ENCODE assay signal across 8 cellular contexts in the genomic region with DNA sequence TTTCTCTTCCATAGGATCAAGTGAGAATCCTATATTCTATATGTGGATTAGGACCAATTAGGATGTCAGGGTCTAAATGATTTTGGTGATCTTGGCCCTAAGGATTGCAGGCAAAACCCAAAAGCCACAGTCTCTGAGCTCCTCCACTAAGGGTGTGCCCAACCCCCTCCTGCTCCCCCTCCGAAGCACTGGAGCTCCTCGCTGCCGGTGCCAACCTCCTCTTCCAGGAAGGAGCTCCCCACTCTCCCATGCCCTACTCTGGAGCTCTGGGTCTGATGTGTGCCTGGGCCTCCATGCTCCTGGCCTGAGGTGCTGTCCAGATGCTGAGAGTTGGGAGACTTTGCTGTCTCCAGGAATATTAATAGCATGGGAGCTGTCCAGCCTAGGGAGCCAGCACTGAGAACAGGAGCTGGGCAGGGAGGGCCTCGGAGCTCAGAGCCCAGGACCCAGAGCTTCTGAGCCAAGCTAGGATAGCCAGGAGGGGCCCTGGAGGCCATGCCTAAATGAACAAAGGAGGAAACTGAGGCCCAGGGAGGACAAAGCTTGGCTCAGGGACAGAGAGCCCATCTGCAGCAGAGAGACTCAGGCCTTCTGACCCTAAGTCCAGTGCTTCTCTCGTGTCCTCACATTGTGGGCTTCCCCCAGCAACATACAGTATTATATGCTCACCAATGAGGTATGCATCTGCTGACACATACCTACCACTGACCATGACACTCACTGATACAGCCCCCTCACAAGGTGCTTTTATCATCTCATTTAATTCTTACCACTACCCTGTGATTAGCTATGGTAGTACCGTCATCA. TPM values are rescaled to one million over a fixed set of nuclear protein-coding genes. Genes with fewer than 3 reads are reported as not detected.
DNase-seq lines count a peak whose midpoint lies in the region; ATAC-seq, FAIRE-seq and TF ChIP-seq lines count a peak whose summit lies in the region.

No MANE protein-coding gene starts in this region.

- H3K36me3 Mint-ChIP-seq in T-helper 17 cell (ENCODE audit: low read depth), result peaks cover 2% of the 10 kb centered on the region

- H3K27me3 ChIP-seq in endothelial cell of umbilical vein (ENCODE audit: control insufficient read depth in 2 of 2, insufficient read depth in 2 of 2, low read length in 2 of 2) (peaks cover 0 to 3% of the 10 kb centered on the region in 2 experiments), neuronal stem cell (ENCODE audit: control insufficient read depth in 3 of 3, insufficient read depth in 3 of 3, low read depth in 1 of 3, low read length in 3 of 3) (no peaks in the 10 kb centered on the region)

- no CpG with 5 or more reads among the region's 6 CpGs for WGBS in neuronal stem cell (ENCODE audit: extremely low coverage in 2 of 2, insufficient read length in 2 of 2, insufficient replicate concordance in 1 of 2), 2 donors

- no peak for ATAC-seq in T-helper 17 cell

- H3K36me3 ChIP-seq in endothelial cell of umbilical vein (ENCODE audit: control insufficient read depth in 2 of 2, extremely low read depth in 1 of 2, insufficient read depth in 2 of 2, low read length in 2 of 2) (no peaks in the 10 kb centered on the region), neuronal stem cell (replicated peaks in 1 of 2; ENCODE audit: control insufficient read depth in 2 of 2, insufficient read depth in 2 of 2, low read length in 2 of 2) (no peaks in the 10 kb centered on the region), OCI-LY7 (ENCODE audit: insufficient read depth, low read length) (no peaks in the 10 kb centered on the region)

- H3K23ac ChIP-seq in neuronal stem cell (ENCODE audit: low read depth, low read length, poor library complexity), result no peak overlapping the region

- no peak overlapping the region for H2BK15ac ChIP-seq in neuronal stem cell (ENCODE audit: low read length)

- H3K4me3 ChIP-seq in endothelial cell of umbilical vein (replicated peaks in 1 of 3; ENCODE audit: insufficient read depth in 1 of 3, low read depth in 1 of 3, low read length in 3 of 3) (no peak overlapping the region), neuronal stem cell (ENCODE audit: low read length in 2 of 2) (no peak overlapping the region), OCI-LY7 (ENCODE audit: low read depth, low read length, poor library complexity, severe bottlenecking) (no peak overlapping the region)

- no peak overlapping the region for H2AK5ac ChIP-seq in neuronal stem cell (ENCODE audit: low read depth, low read length)

- POLR2A ChIA-PET in endothelial cell of umbilical vein (lab: Charles Lee), result no interaction called here
- POLR2A ChIA-PET in OCI-LY7 (lab: Charles Lee), result interaction anchor here (0.6 to 1.2 kb wide), 3 partner anchors 11 to 60 kb away, joined by 3 to 6 read pairs (median 4); no protein-coding TSS in a partner anchor

- no peaks in the 10 kb centered on the region for H4K20me1 ChIP-seq in endothelial cell of umbilical vein (replicated peaks; ENCODE audit: control insufficient read depth, extremely low read depth, insufficient read depth, low read length)
- H4K20me1 ChIP-seq in OCI-LY7 (ENCODE audit: insufficient read depth, low read length), result no peaks in the 10 kb centered on the region

- no peaks in the 10 kb centered on the region for H3K9me1 ChIP-seq in endothelial cell of umbilical vein (replicated peaks; ENCODE audit: control insufficient read depth, extremely low read depth, insufficient read depth, low read length)

- H3K4ac ChIP-seq in neuronal stem cell (ENCODE audit: low read length), result no peak overlapping the region

- H2AFZ ChIP-seq in endothelial cell of umbilical vein (ENCODE audit: low read depth, low read length), result no peak overlapping the region
- no peak overlapping the region for H2AFZ ChIP-seq in neuronal stem cell (ENCODE audit: low read length)
- no peak overlapping the region for H2AFZ ChIP-seq in OCI-LY7 (ENCODE audit: low read length)

- intact Hi-C loops in endothelial cell of umbilical vein (cut with micrococcal nuclease), result loop anchor here (5.0 kb wide), 1 partner anchor 38 kb away; a partner anchor contains a TSS
- intact Hi-C loops in OCI-LY7 (cut with micrococcal nuclease; ENCODE audit: unreplicated experiment), result no loop called here

- H4K8ac ChIP-seq in neuronal stem cell (ENCODE audit: low read depth, low read length), result no peak overlapping the region

- no peak overlapping the region for H4K91ac ChIP-seq in neuronal stem cell (ENCODE audit: low read depth, low read length, poor library complexity)

- TF ChIP-seq CTCF in endothelial cell of umbilical vein (IDR thresholded peaks at IDR 0.05; ENCODE audit: extremely low read depth in 1 of 2, insufficient read depth in 1 of 2, low read depth in 1 of 2, low read length in 2 of 2) (no peak), OCI-LY7 (conservative IDR thresholded peaks at IDR 0.05; ENCODE audit: low read length) (no peak), GM13976 (IDR thresholded peaks at IDR 0.05; ENCODE audit: borderline replicate concordance, control extremely low read depth, extremely low read depth, insufficient read depth, missing control alignments) (no peak)

- in situ Hi-C loops in GM13976 (cut with MboI; ENCODE audit: low sequenced_read_pairs, unreplicated experiment), result no loop called here

- H3K18ac ChIP-seq in neuronal stem cell (ENCODE audit: low read length), result no peak overlapping the region

- no peaks in the 10 kb centered on the region for H3K9me3 ChIP-seq in endothelial cell of umbilical vein (replicated peaks; ENCODE audit: control insufficient read depth, insufficient read depth, low read length)
- no peaks in the 10 kb centered on the region for H3K9me3 ChIP-seq in neuronal stem cell (replicated peaks in 1 of 2; ENCODE audit: control insufficient read depth in 2 of 2, insufficient read depth in 1 of 2, low read depth in 1 of 2, low read length in 2 of 2)
- H3K9me3 ChIP-seq in T-helper 17 cell (ENCODE audit: control insufficient read depth, low read length, poor library complexity, severe bottlenecking), result no peaks in the 10 kb centered on the region
- H3K9me3 ChIP-seq in OCI-LY7 (ENCODE audit: low read length), result no peaks in the 10 kb centered on the region

- H2BK12ac ChIP-seq in neuronal stem cell (ENCODE audit: low read length), result no peak overlapping the region

- H3K79me1 ChIP-seq in neuronal stem cell (ENCODE audit: low read depth, low read length), result no peaks in the 10 kb centered on the region

- FAIRE-seq in endothelial cell of umbilical vein (lab: Jason Lieb, UNC) (peak; percentile 87), GM12891 (lab: Jason Lieb, UNC) (no peak)

- DNase-seq in EH (ENCODE audit: low read depth) (peak; percentile 91), OCI-M1 (lab: John Stamatoyannopoulos, UW) (peak; percentile 45), endothelial cell of umbilical vein (ENCODE audit: low read depth, low spot score) (peak; percentile 78), neuronal stem cell (ENCODE audit: low spot score) (peak; percentile 57), T-helper 17 cell (no peak), GM12891 (ENCODE audit: insufficient read length, low spot score) (no peak), OCI-LY7 (ENCODE audit: low spot score) (no peak), GM13976 (ENCODE audit: low spot score) (no peak)

- H3K9ac ChIP-seq in endothelial cell of umbilical vein (replicated peaks; ENCODE audit: extremely low read depth, insufficient read depth, low read length), result no peak overlapping the region
- no peak overlapping the region for H3K9ac ChIP-seq in neuronal stem cell (ENCODE audit: low read depth, low read length, poor library complexity)

- H2BK120ac ChIP-seq in neuronal stem cell (ENCODE audit: low read depth, low read length), result no peak overlapping the region

- dilution Hi-C loops in endothelial cell of umbilical vein (cut with MboI; ENCODE audit: extremely low pct_ligation_motif_present, low sequenced_read_pairs), result no loop called here

- H3K4me1 Mint-ChIP-seq in T-helper 17 cell, result peaks cover 5% of the 10 kb centered on the region

- H3K79me2 ChIP-seq in endothelial cell of umbilical vein (ENCODE audit: control insufficient read depth, insufficient read depth, low read length), result no peaks in the 10 kb centered on the region
- no peaks in the 10 kb centered on the region for H3K79me2 ChIP-seq in OCI-LY7 (ENCODE audit: insufficient read depth, low read depth, low read length)

- H3K14ac ChIP-seq in neuronal stem cell (ENCODE audit: low read length), result no peak overlapping the region

- H3K27me3 Mint-ChIP-seq in T-helper 17 cell, result no peaks in the 10 kb centered on the region

- H2BK5ac ChIP-seq in neuronal stem cell (ENCODE audit: low read length), result no peak overlapping the region

- no peaks in the 10 kb centered on the region for H3K9me2 ChIP-seq in OCI-LY7 (ENCODE audit: insufficient read depth, low read length)

- H3K4me2 ChIP-seq in endothelial cell of umbilical vein (ENCODE audit: insufficient read depth, low read length) (no peak overlapping the region), neuronal stem cell (ENCODE audit: insufficient read depth, low read length, poor library complexity, severe bottlenecking) (no peak overlapping the region), OCI-LY7 (ENCODE audit: low read length) (no peak overlapping the region)

- H3K4me3 Mint-ChIP-seq in T-helper 17 cell, result no peak overlapping the region

- TF ChIP-seq POLR2A in endothelial cell of umbilical vein (IDR thresholded peaks at IDR 0.05; ENCODE audit: low read depth, low read length), result no peak
- TF ChIP-seq POLR2A in GM12891 (IDR thresholded peaks at IDR 0.05; ENCODE audit: low read depth, low read length), result no peak

- no TSS peak for BruUV-seq in endothelial cell of umbilical vein (replicated peaks; lab: Mats Ljungman, UMichigan)
- no TSS peak for BruUV-seq in OCI-LY7 (replicated peaks; lab: Mats Ljungman, UMichigan)

- CTCF ChIA-PET in endothelial cell of umbilical vein (lab: Charles Lee), result interaction anchor here (0.8 to 4.6 kb wide), 11 partner anchors 10 to 175 kb away, joined by 3 to 16 read pairs (median 7); a partner anchor contains a TSS
- CTCF ChIA-PET in OCI-LY7 (lab: Charles Lee; ENCODE audit: unreplicated experiment), result no interaction called here

- H3K4me1 ChIP-seq in endothelial cell of umbilical vein (ENCODE audit: control insufficient read depth, extremely low read depth, insufficient read depth, low read length) (no peaks in the 10 kb centered on the region), neuronal stem cell (ENCODE audit: control insufficient read depth in 2 of 2, insufficient read depth in 1 of 2, low read depth in 1 of 2, low read length in 2 of 2) (no peaks in the 10 kb centered on the region), OCI-LY7 (ENCODE audit: insufficient read depth, low read length, poor library complexity, severe bottlenecking) (peaks cover 3% of the 10 kb centered on the region)

- no peak overlapping the region for H3K27ac Mint-ChIP-seq in T-helper 17 cell

- H3K27ac ChIP-seq in endothelial cell of umbilical vein (ENCODE audit: insufficient read depth, low read depth, low read length) (no peak overlapping the region), neuronal stem cell (replicated peaks; ENCODE audit: low read length) (no peak overlapping the region), OCI-LY7 (ENCODE audit: low read depth, low read length, poor library complexity, severe bottlenecking) (no peak overlapping the region)

RNA-seq across cellular contexts. Expression of a gene that starts 36.9 kb away (rescaled TPM):
- total RNA-seq in endothelial cell of umbilical vein, result 104 and 109 TPM in 2 replicates
- 49.6 and 54.4 TPM in 2 replicates for polyA plus RNA-seq in endothelial cell of umbilical vein
- polyA plus RNA-seq in endothelial cell of umbilical vein (2011; cell fraction: cytosol; rRNA removed), result 59.9 and 64.0 TPM in 2 replicates
- 124 and 148 TPM in 2 replicates for polyA plus RNA-seq in endothelial cell of umbilical vein (2011; cell fraction: nucleus; rRNA removed)
- polyA plus RNA-seq in endothelial cell of umbilical vein (2012), result 47.9 and 50.9 TPM in 2 replicates
- 213 and 253 TPM in 2 replicates for polyA minus RNA-seq in endothelial cell of umbilical vein
- 46.2 TPM for polyA minus RNA-seq in endothelial cell of umbilical vein (2011; cell fraction: cytosol; rRNA and poly(A)+ RNA removed)
- 292 and 343 TPM in 2 replicates for polyA minus RNA-seq in endothelial cell of umbilical vein (2011; cell fraction: nucleus; rRNA and poly(A)+ RNA removed)
- 10.5 TPM for polyA plus RNA-seq in neuronal stem cell (2013, experiment 1 of 2)
- 13.5 TPM for polyA plus RNA-seq in neuronal stem cell (2013, experiment 2 of 2)
- 100 to 1,000 TPM; 252 to 271 TPM for total RNA-seq in T-helper 17 cell
- 54.4 TPM for polyA plus RNA-seq in GM12891 (2012; ENCODE audit: low read depth, missing spikeins)
- 53.2 and 55.9 TPM in 2 replicates for total RNA-seq in OCI-LY7 (2014; rRNA removed; shearing (Covaris generic))
- total RNA-seq in OCI-LY7 (2022), result 70.0 and 71.5 TPM in 2 replicates

Comparison
In these comparisons a context has a peak if more than half of its experiments do, and no peak if none do; other contexts are left out.
1. DNase-seq: peak in EH (single experiment), OCI-M1 (single experiment), endothelial cell of umbilical vein (single experiment) and neuronal stem cell (single experiment); none in T-helper 17 cell (0 of 3), GM12891 (single experiment), OCI-LY7 (single experiment) and GM13976 (single experiment).